ENCODE assay signal across 9 cellular contexts in genomic region chr3:37741644-37742043, GRCh38.
A peak's percentile ranks its signal among the peaks of the same experiment; 100 is the strongest.
DNase-seq lines count a peak whose midpoint lies in the region; ATAC-seq and TF ChIP-seq lines count a peak whose summit lies in the region.
"Had no signal": no experiment of that assay in that cellular context is flagged by ENCODE, and none has a peak within 500 bp of the region (broad histone marks: within the 10 kb centered on the region; RNA-seq: fewer than 3 reads in every experiment).

No MANE protein-coding gene starts in this region.

- H3K27me3 Mint-ChIP-seq in activated T-cell treated with anti-CD3 and anti-CD28 coated beads, Interleukin-2, amount 50 U/mL, for 72 hours (ENCODE audit: low read depth), result peaks cover under 1% of the 10 kb centered on the region

- no peaks in the 10 kb centered on the region for H3K9me2 ChIP-seq in OCI-LY7 (ENCODE audit: insufficient read depth, low read length)

- H4K20me1 ChIP-seq in OCI-LY7 (ENCODE audit: insufficient read depth, low read length), result no peaks in the 10 kb centered on the region

- no peaks in the 10 kb centered on the region for H3K36me3 Mint-ChIP-seq in activated T-cell treated with anti-CD3 and anti-CD28 coated beads, Interleukin-2, amount 50 U/mL, for 72 hours (ENCODE audit: insufficient read depth in 2 of 2)

- POLR2A ChIA-PET in OCI-LY7 (lab: Charles Lee), result no interaction called here

- H3K27me3 ChIP-seq in esophagus muscularis mucosa, result no peaks in the 10 kb centered on the region

- H3K4me1 ChIP-seq in OCI-LY7 (ENCODE audit: insufficient read depth, low read length, poor library complexity, severe bottlenecking) (peaks cover 7% of the 10 kb centered on the region), esophagus muscularis mucosa (peaks cover 29 to 62% (median 44%) of the 10 kb centered on the region in 4 donors)

- H3K27ac Mint-ChIP-seq in activated T-cell treated with anti-CD3 and anti-CD28 coated beads, Interleukin-2, amount 50 U/mL, for 72 hours, result no peak overlapping the region

- no peaks in the 10 kb centered on the region for H3K9me3 Mint-ChIP-seq in activated T-cell treated with anti-CD3 and anti-CD28 coated beads, Interleukin-2, amount 50 U/mL, for 72 hours

- 50% methylated on average over 2 of the region's 7 CpGs for WGBS in esophagus muscularis mucosa

- peaks cover 2% of the 10 kb centered on the region for H3K4me1 Mint-ChIP-seq in activated T-cell treated with anti-CD3 and anti-CD28 coated beads, Interleukin-2, amount 50 U/mL, for 72 hours (ENCODE audit: low read depth)

- no peak overlapping the region for H3K4me3 Mint-ChIP-seq in activated T-cell treated with anti-CD3 and anti-CD28 coated beads, Interleukin-2, amount 50 U/mL, for 72 hours

- intact Hi-C loops in OCI-LY7 (cut with micrococcal nuclease; ENCODE audit: unreplicated experiment), result no loop called here
- intact Hi-C loops in esophagus muscularis mucosa (cut with DNase I), result loop anchor here (2.0 kb wide), 1 partner anchor 285 kb away; no protein-coding TSS in a partner anchor
- intact Hi-C loops in posterior cingulate gyrus (cut with DNase I), result no loop called here

- DNase-seq in EL (peak; percentile 4), OCI-LY7 (ENCODE audit: low spot score) (peak; percentile 7), esophagus muscularis mucosa (ENCODE audit: extremely low spot score) (peak; percentile 79), posterior cingulate gyrus (peak in 6 of 10 donors; percentile 35 to 93 (median 40)), DMS153 treated with DMSO at 0.1 percent for 48 hours (lab: John Stamatoyannopoulos, UW; ENCODE audit: unreplicated experiment) (no peak)
- no peak for DNase-seq in activated T-cell treated with anti-CD3 and anti-CD28 coated beads, Interleukin-2, amount 50 U/mL, for 72 hours
- DNase-seq: activated CD4-positive, alpha-beta T cell treated with anti-CD3 and anti-CD28 coated beads, Interleukin-2, amount 50 U/mL, for 1 hour had no signal

- TF ChIP-seq CTCF in OCI-LY7 (conservative IDR thresholded peaks at IDR 0.05; ENCODE audit: low read length) (peak; percentile 34), esophagus muscularis mucosa (IDR thresholded peaks at IDR 0.05) (peak; percentile 43 to 58 (median 50))

- TF ChIP-seq EP300 in esophagus muscularis mucosa (IDR thresholded peaks at IDR 0.05), result no peak

- no peak for ATAC-seq in GM19463 (IDR thresholded peaks at IDR 0.05; ENCODE audit: unreplicated experiment)
- no peak for ATAC-seq in GM18498 (IDR thresholded peaks at IDR 0.05; ENCODE audit: unreplicated experiment)
- ATAC-seq in activated T-cell treated with anti-CD3 and anti-CD28 coated beads, Interleukin-2, amount 50 U/mL, for 72 hours (replicated peaks in 1 of 2), result no peak

- no peaks in the 10 kb centered on the region for H3K79me2 ChIP-seq in OCI-LY7 (ENCODE audit: insufficient read depth, low read depth, low read length)

- no peaks in the 10 kb centered on the region for H3K9me3 ChIP-seq in OCI-LY7 (ENCODE audit: low read length)
- H3K9me3 ChIP-seq in esophagus muscularis mucosa, result no peaks in the 10 kb centered on the region

- TF ChIP-seq POLR2A in esophagus muscularis mucosa (IDR thresholded peaks at IDR 0.05; ENCODE audit: low read depth), result no peak

- CTCF ChIA-PET in OCI-LY7 (lab: Charles Lee; ENCODE audit: unreplicated experiment), result no interaction called here

- no peak overlapping the region for H3K4me2 ChIP-seq in OCI-LY7 (ENCODE audit: low read length)

- BruUV-seq in OCI-LY7 (replicated peaks; lab: Mats Ljungman, UMichigan), result no TSS peak

- no peaks in the 10 kb centered on the region for H3K36me3 ChIP-seq in OCI-LY7 (ENCODE audit: insufficient read depth, low read length)
- peaks cover 0 to 37% (median 27%) of the 10 kb centered on the region in 4 donors for H3K36me3 ChIP-seq in esophagus muscularis mucosa

- no peak overlapping the region for H2AFZ ChIP-seq in OCI-LY7 (ENCODE audit: low read length)

- no peak overlapping the region for H3K4me3 ChIP-seq in OCI-LY7 (ENCODE audit: low read depth, low read length, poor library complexity, severe bottlenecking)
- no peak overlapping the region for H3K4me3 ChIP-seq in esophagus muscularis mucosa

- H3K27ac ChIP-seq in OCI-LY7 (ENCODE audit: low read depth, low read length, poor library complexity, severe bottlenecking), result no peak overlapping the region
- peak overlapping the region; percentile 30 to 70 (median 60) for H3K27ac ChIP-seq in esophagus muscularis mucosa (replicated peaks in 1 of 4)

Comparison
In these comparisons a context has a peak if more than half of its experiments do, and no peak if none do; other contexts are left out.
1. DNase-seq: peak in EL (single experiment), OCI-LY7 (single experiment), esophagus muscularis mucosa (single experiment) and posterior cingulate gyrus (6 of 10); none in activated T-cell treated with anti-CD3 and anti-CD28 coated beads, Interleukin-2, amount 50 U/mL, for 72 hours (0 of 2) and DMS153 treated with DMSO at 0.1 percent for 48 hours (single experiment).